Comparison of ENCODE assay signal across 8 cellular contexts in genomic region chr14:54805521-54806322, GRCh38.
DNase-seq lines count a peak whose midpoint lies in the region; ATAC-seq and TF ChIP-seq lines count a peak whose summit lies in the region.

No MANE protein-coding gene starts in this region.

- H3K27me3 ChIP-seq in MG63 (no peaks in the 10 kb centered on the region), cardiac muscle cell (no peaks in the 10 kb centered on the region), prostate gland (replicated peaks; ENCODE audit: insufficient read depth) (no peaks in the 10 kb centered on the region), upper lobe of right lung (no peaks in the 10 kb centered on the region)

- no peak for TF ChIP-seq POLR2A in prostate gland (IDR thresholded peaks at IDR 0.05)

- H3K36me3 ChIP-seq in MG63 (no peaks in the 10 kb centered on the region), cardiac muscle cell (no peaks in the 10 kb centered on the region), prostate gland (no peaks in the 10 kb centered on the region), upper lobe of right lung (no peaks in the 10 kb centered on the region)

- TF ChIP-seq CTCF in cardiac muscle cell (IDR thresholded peaks at IDR 0.05; ENCODE audit: low read depth, low read length) (peak; percentile 96), prostate gland (IDR thresholded peaks at IDR 0.05) (peak; percentile 75 to 86 (median 82)), upper lobe of right lung (IDR thresholded peaks at IDR 0.05) (peak; percentile 98)

- H3K4me1 ChIP-seq in cardiac muscle cell (ENCODE audit: low read depth) = no peaks in the 10 kb centered on the region
- no peaks in the 10 kb centered on the region for H3K4me1 ChIP-seq in prostate gland (replicated peaks)
- H3K4me1 ChIP-seq in upper lobe of right lung = peaks cover 6% of the 10 kb centered on the region

- DNase-seq in COLO829 (ENCODE audit: low spot score) (peak; percentile 64), MG63 (peak; percentile 65), cardiac muscle cell (ENCODE audit: low read depth in 1 of 2, low spot score in 1 of 2) (peak; percentile 87 to 93), prostate gland (ENCODE audit: low spot score) (peak; percentile 69), upper lobe of right lung (peak; percentile 90)
- peak; percentile 63 to 85 for DNase-seq in activated naive CD4-positive, alpha-beta T cell treated with anti-CD3 and anti-CD28 coated beads, Interleukin-2, amount 50 U/mL, for 72 hours (ENCODE audit: low spot score in 2 of 2)

- no peak overlapping the region for H3K27ac Mint-ChIP-seq in activated naive CD4-positive, alpha-beta T cell treated with anti-CD3 and anti-CD28 coated beads, Interleukin-2, amount 50 U/mL, for 72 hours

- WGBS in prostate gland = 33% methylated on average over 19 of the region's 19 CpGs

- H3K9me3 Mint-ChIP-seq in activated naive CD4-positive, alpha-beta T cell treated with anti-CD3 and anti-CD28 coated beads, Interleukin-2, amount 50 U/mL, for 72 hours = no peaks in the 10 kb centered on the region

- intact Hi-C loops in prostate gland (cut with DNase I) = loop anchor here (2.0 kb wide), 1 partner anchor 241 kb away; no protein-coding TSS in a partner anchor
- intact Hi-C loops in upper lobe of right lung (cut with DNase I) = no loop called here

- no peaks in the 10 kb centered on the region for H3K36me3 Mint-ChIP-seq in activated naive CD4-positive, alpha-beta T cell treated with anti-CD3 and anti-CD28 coated beads, Interleukin-2, amount 50 U/mL, for 72 hours

- H3K4me3 ChIP-seq in MG63 = no peak overlapping the region
- H3K4me3 ChIP-seq in cardiac muscle cell = no peak overlapping the region
- H3K4me3 ChIP-seq in prostate gland = no peak overlapping the region
- no peak overlapping the region for H3K4me3 ChIP-seq in upper lobe of right lung

- H3K9me3 ChIP-seq in MG63 (no peaks in the 10 kb centered on the region), cardiac muscle cell (ENCODE audit: low read depth) (no peaks in the 10 kb centered on the region), prostate gland (no peaks in the 10 kb centered on the region), upper lobe of right lung (no peaks in the 10 kb centered on the region)

- no peak overlapping the region for H3K27ac ChIP-seq in cardiac muscle cell
- no peak overlapping the region for H3K27ac ChIP-seq in prostate gland
- no peak overlapping the region for H3K27ac ChIP-seq in upper lobe of right lung

- ATAC-seq in GM21390 (IDR thresholded peaks at IDR 0.05; ENCODE audit: unreplicated experiment) = peak; percentile 77
- ATAC-seq in SK-N-SH treated with all-trans-retinoic acid at 6 μM for 48 hours = peak; percentile 97
- peak; percentile 86 to 87 for ATAC-seq in activated naive CD4-positive, alpha-beta T cell treated with anti-CD3 and anti-CD28 coated beads, Interleukin-2, amount 50 U/mL, for 72 hours
- ATAC-seq in upper lobe of right lung = peak; percentile 96

TF ChIP-seq in SK-N-SH treated with all-trans-retinoic acid at 6 μM for 48 hours, 23 proteins besides CTCF, POLR2A, EP300 and RAD21:
- TF ChIP-seq TSHZ2 (CRISPR knock-in tag; IDR thresholded peaks at IDR 0.05) (no peak), PPARA (CRISPR knock-in tag; IDR thresholded peaks at IDR 0.05; ENCODE audit: borderline replicate concordance) (no peak), ISL1 (CRISPR knock-in tag; IDR thresholded peaks at IDR 0.05) (no peak), GLIS3 (CRISPR knock-in tag; IDR thresholded peaks at IDR 0.05) (no peak), ZNF565 (CRISPR knock-in tag; conservative IDR thresholded peaks at IDR 0.05; ENCODE audit: low read depth) (no peak), ZFP30 (CRISPR knock-in tag; IDR thresholded peaks at IDR 0.05) (no peak), CSRNP3 (CRISPR knock-in tag; IDR thresholded peaks at IDR 0.05) (no peak), ARNTL (CRISPR knock-in tag; IDR thresholded peaks at IDR 0.05; ENCODE audit: borderline replicate concordance, low read depth) (no peak), ZNF8 (CRISPR knock-in tag; IDR thresholded peaks at IDR 0.05) (no peak), CREB5 (CRISPR knock-in tag; IDR thresholded peaks at IDR 0.05; ENCODE audit: low read depth) (no peak), TOX (CRISPR knock-in tag; IDR thresholded peaks at IDR 0.05; ENCODE audit: borderline replicate concordance) (no peak), ZNF70 (CRISPR knock-in tag; IDR thresholded peaks at IDR 0.05) (no peak), SNAI2 (CRISPR knock-in tag; IDR thresholded peaks at IDR 0.05) (no peak), CSDC2 (CRISPR knock-in tag; IDR thresholded peaks at IDR 0.05) (no peak), BACH2 (CRISPR knock-in tag; IDR thresholded peaks at IDR 0.05; ENCODE audit: borderline replicate concordance) (no peak), OSR1 (CRISPR knock-in tag; IDR thresholded peaks at IDR 0.05) (no peak)
- TF ChIP-seq, protein P1, sequence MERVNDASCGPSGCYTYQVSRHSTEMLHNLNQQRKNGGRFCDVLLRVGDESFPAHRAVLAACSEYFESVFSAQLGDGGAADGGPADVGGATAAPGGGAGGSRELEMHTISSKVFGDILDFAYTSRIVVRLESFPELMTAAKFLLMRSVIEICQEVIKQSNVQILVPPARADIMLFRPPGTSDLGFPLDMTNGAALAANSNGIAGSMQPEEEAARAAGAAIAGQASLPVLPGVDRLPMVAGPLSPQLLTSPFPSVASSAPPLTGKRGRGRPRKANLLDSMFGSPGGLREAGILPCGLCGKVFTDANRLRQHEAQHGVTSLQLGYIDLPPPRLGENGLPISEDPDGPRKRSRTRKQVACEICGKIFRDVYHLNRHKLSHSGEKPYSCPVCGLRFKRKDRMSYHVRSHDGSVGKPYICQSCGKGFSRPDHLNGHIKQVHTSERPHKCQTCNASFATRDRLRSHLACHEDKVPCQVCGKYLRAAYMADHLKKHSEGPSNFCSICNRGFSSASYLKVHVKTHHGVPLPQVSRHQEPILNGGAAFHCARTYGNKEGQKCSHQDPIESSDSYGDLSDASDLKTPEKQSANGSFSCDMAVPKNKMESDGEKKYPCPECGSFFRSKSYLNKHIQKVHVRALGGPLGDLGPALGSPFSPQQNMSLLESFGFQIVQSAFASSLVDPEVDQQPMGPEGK (CRISPR knock-in tag; IDR thresholded peaks at IDR 0.05; ENCODE audit: borderline replicate concordance) = no peak
